Comparison of ENCODE assay signal across 1 cellular context in the genomic region with DNA sequence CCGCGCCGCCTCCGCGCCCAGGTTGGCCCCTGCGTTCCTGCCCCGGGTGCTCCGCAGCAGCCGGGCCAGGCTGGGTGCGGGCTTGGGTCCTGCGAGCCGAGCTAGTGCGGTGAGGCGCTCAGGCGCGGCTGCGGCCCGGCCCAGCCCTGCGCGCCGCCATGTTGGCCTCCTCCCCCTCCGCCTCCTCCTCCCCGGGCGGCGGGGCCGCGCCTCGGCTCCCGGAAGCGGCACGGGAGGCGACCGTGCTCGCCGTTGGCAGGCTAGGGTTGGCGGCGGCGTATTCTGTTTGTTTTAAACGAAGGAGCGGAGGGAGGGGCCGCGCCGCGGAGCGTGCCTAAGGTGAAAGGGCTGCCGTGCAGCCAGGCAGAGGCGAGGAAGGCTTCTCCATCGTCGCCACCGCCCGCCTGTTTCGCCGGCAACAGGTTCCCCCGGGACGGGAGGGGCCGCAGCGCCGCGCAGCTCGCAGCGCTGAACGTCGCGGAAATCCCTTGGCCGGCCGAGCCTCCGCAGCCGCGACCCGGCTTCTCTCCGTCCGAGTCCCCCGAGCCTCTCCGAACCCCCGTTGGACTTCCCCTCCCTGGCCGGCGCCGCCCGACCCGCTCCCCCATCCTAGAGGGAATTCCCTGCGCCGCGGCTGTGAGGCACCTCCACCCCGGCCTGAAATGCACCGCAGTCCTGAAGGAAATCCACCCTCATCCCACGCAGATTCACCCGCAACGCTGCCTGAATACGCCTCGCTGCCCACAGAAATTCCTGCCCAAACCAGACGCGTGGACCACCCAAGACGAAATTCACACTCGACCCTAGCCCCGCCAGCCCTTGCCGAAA.
TF ChIP-seq lines count a peak whose summit lies in the region.

A gene with protein sequence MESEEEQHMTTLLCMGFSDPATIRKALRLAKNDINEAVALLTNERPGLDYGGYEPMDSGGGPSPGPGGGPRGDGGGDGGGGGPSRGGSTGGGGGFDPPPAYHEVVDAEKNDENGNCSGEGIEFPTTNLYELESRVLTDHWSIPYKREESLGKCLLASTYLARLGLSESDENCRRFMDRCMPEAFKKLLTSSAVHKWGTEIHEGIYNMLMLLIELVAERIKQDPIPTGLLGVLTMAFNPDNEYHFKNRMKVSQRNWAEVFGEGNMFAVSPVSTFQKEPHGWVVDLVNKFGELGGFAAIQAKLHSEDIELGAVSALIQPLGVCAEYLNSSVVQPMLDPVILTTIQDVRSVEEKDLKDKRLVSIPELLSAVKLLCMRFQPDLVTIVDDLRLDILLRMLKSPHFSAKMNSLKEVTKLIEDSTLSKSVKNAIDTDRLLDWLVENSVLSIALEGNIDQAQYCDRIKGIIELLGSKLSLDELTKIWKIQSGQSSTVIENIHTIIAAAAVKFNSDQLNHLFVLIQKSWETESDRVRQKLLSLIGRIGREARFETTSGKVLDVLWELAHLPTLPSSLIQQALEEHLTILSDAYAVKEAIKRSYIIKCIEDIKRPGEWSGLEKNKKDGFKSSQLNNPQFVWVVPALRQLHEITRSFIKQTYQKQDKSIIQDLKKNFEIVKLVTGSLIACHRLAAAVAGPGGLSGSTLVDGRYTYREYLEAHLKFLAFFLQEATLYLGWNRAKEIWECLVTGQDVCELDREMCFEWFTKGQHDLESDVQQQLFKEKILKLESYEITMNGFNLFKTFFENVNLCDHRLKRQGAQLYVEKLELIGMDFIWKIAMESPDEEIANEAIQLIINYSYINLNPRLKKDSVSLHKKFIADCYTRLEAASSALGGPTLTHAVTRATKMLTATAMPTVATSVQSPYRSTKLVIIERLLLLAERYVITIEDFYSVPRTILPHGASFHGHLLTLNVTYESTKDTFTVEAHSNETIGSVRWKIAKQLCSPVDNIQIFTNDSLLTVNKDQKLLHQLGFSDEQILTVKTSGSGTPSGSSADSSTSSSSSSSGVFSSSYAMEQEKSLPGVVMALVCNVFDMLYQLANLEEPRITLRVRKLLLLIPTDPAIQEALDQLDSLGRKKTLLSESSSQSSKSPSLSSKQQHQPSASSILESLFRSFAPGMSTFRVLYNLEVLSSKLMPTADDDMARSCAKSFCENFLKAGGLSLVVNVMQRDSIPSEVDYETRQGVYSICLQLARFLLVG (N-terminal part only) (minus strand): TSS at position 171 of the 828 bp plus-strand sequence. CDS start 251 bp downstream, outside the sequence.

TF ChIP-seq in H1, 55 proteins besides CTCF, POLR2A, EP300 and RAD21 (continued from another document):
- TF ChIP-seq SRF (IDR thresholded peaks at IDR 0.05; ENCODE audit: low read depth, low read length) = no peak
- no peak for TF ChIP-seq CREB1 (IDR thresholded peaks at IDR 0.05)
- TF ChIP-seq CBX8 (IDR thresholded peaks at IDR 0.05; ENCODE audit: borderline replicate concordance, low read depth, low read length) = no peak
- TF ChIP-seq TAF1 (IDR thresholded peaks at IDR 0.05; ENCODE audit: low read depth, low read length) = peak; percentile 81
- peak; percentile 86 for TF ChIP-seq ASH2L (IDR thresholded peaks at IDR 0.05; ENCODE audit: low read length)
- TF ChIP-seq POU5F1 (IDR thresholded peaks at IDR 0.05; ENCODE audit: low read depth, low read length) = no peak
- TF ChIP-seq CHD2 (IDR thresholded peaks at IDR 0.05; ENCODE audit: low read length) = no peak
